In genomic region chr6:100946711-100947110, GRCh38 we compare ENCODE assay signal across 9 cellular contexts.
"Had no signal": no experiment of that assay in that cellular context is flagged by ENCODE, and none has a peak within 500 bp of the region (broad histone marks: within the 10 kb centered on the region; RNA-seq: fewer than 3 reads in every experiment).

No MANE protein-coding gene starts in this region.

- H3K36me3 ChIP-seq: HAP-1 had no signal

- H3K27ac ChIP-seq: GM23248 had no signal

- DNase-seq: GM23248, GOT3, H7, H9, HCEC 1CT, HFFc6 had no signal

- H3K4me3 ChIP-seq: GM23248, GM23338, HAP-1 had no signal

- ATAC-seq: GM23338, HCT116 had no signal
